In the genomic region with DNA sequence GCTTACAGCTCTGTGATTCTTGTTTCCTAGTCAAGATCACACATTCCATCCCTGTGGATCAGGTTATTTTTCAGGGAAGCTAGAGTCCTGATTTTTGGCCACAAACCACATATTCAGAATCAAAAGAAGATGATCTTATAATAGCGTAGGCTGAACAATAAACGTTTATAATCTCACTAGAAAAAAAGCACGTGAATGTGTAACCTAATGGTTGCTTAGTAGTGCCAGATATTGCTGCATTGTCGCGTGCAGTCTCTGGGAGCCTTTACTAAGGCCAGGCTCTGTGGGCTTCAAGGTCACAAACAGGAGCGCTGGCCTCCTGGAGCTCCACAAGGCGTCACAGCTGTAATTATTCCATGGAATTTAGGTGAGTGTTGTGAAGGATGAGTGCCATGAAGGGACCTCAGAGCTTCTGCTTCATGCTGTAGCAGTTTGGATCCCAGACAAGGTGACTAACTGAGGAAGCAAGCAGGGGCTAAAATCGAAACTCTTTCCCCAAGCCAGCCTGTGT, we compare ENCODE assay signal across 10 cellular contexts. TPM values are rescaled to one million over a fixed set of nuclear protein-coding genes. Genes with fewer than 3 reads are reported as not detected.
A peak's percentile ranks its signal among the peaks of the same experiment; 100 is the strongest.
DNase-seq lines count a peak whose midpoint lies in the region; ATAC-seq and TF ChIP-seq lines count a peak whose summit lies in the region.
"Had no signal": no experiment of that assay in that cellular context is flagged by ENCODE, and none has a peak within 500 bp of the region (broad histone marks: within the 10 kb centered on the region; RNA-seq: fewer than 3 reads in every experiment).

No MANE protein-coding gene starts in this region.

- H3K27ac ChIP-seq in SK-N-MC (peak overlapping the region; percentile 49; the same call in 1 of the 2 replicates), sigmoid colon (peak overlapping the region; percentile 29 to 82 (median 58))

- H3K9me3 ChIP-seq in SK-N-MC (ENCODE audit: low read depth, low read length) (no peaks in the 10 kb centered on the region), sigmoid colon (no peaks in the 10 kb centered on the region)

- H3K36me3 ChIP-seq in SK-N-MC (ENCODE audit: insufficient read depth, low read length) (no peaks in the 10 kb centered on the region), sigmoid colon (no peaks in the 10 kb centered on the region)

- no peak for TF ChIP-seq EP300 in sigmoid colon (IDR thresholded peaks at IDR 0.05)

- no peak for TF ChIP-seq CTCF in foreskin fibroblast (IDR thresholded peaks at IDR 0.05; ENCODE audit: low read depth, low read length)
- TF ChIP-seq CTCF in sigmoid colon (IDR thresholded peaks at IDR 0.05), result no peak

- intact Hi-C loops in sigmoid colon (cut with DNase I), result no loop called here

- H3K4me3 ChIP-seq in SK-N-MC (no peak overlapping the region), foreskin fibroblast (ENCODE audit: low read depth in 1 of 2, low read length in 2 of 2) (peak overlapping the region; percentile 15 to 25), sigmoid colon (no peak overlapping the region)

- DNase-seq in EH (ENCODE audit: low read depth), result peak; percentile 82
- DNase-seq in SK-N-MC (ENCODE audit: low read depth, low spot score), result no peak
- DNase-seq in foreskin fibroblast, result peak in 1 of 2 donors; percentile 75
- DNase-seq in sigmoid colon, result no peak
- DNase-seq: activated effector memory CD4-positive, alpha-beta T cell treated with anti-CD3 and anti-CD28 coated beads, Interleukin-2, amount 50 U/mL, for 16 hours; RPMI8226 had no signal

- no peak overlapping the region for H3K9ac ChIP-seq in SK-N-MC (ENCODE audit: insufficient read length)

- no peak for ATAC-seq in HG03439 (IDR thresholded peaks at IDR 0.05; ENCODE audit: unreplicated experiment)
- no peak for ATAC-seq in GM21737 (IDR thresholded peaks at IDR 0.05; ENCODE audit: unreplicated experiment)
- no peak for ATAC-seq in GM18861 (IDR thresholded peaks at IDR 0.05; ENCODE audit: unreplicated experiment)
- no peak for ATAC-seq in HG02870 (IDR thresholded peaks at IDR 0.05; ENCODE audit: unreplicated experiment)

- peaks cover 0 to 37% (median 15%) of the 10 kb centered on the region in 4 donors for H3K4me1 ChIP-seq in sigmoid colon

- H3K27me3 ChIP-seq in sigmoid colon, result no peaks in the 10 kb centered on the region

- no peak for TF ChIP-seq POLR2A in sigmoid colon (IDR thresholded peaks at IDR 0.05)

- WGBS in sigmoid colon, 2 donors, result 12 to 53% methylated on average over 8 of the region's 8 CpGs

RNA-seq across cellular contexts. Expression of a gene that starts 17.4 kb away (rescaled TPM):
- 100 to 1,000 TPM in 1 of 4 donors, 10 to 100 TPM in 3; 52.5 to 106 (median 81.3) TPM for total RNA-seq in sigmoid colon
- 10 to 100 TPM; 36.8 to 47.1 (median 43.8) TPM for polyA plus RNA-seq in sigmoid colon

RNA-seq across cellular contexts. Expression of a gene that starts 38.6 kb away (rescaled TPM):
- total RNA-seq in sigmoid colon, result under 1 TPM in 1 of 4 donors, not detected in 3; 0.36 TPM
- polyA plus RNA-seq in sigmoid colon, result under 1 TPM in 1 of 3 donors, not detected in 2; 0.98 TPM

RNA-seq across cellular contexts. Expression of a gene that starts 50.8 kb away (rescaled TPM):
- total RNA-seq in sigmoid colon, result 10 to 100 TPM; 13.9 to 24.8 (median 19.9) TPM
- 1 to 10 TPM in 2 of 3 donors, under 1 TPM in 1; 0.46 to 8.0 (median 6.0) TPM for polyA plus RNA-seq in sigmoid colon

Comparison
In these comparisons a context has a peak if more than half of its experiments do, and no peak if none do; other contexts are left out.
1. H3K4me3 ChIP-seq: peak in foreskin fibroblast (2 of 2); none in SK-N-MC (single experiment) and sigmoid colon (0 of 4).